ENCODE assay signal across 1 cellular context in the genomic region with DNA sequence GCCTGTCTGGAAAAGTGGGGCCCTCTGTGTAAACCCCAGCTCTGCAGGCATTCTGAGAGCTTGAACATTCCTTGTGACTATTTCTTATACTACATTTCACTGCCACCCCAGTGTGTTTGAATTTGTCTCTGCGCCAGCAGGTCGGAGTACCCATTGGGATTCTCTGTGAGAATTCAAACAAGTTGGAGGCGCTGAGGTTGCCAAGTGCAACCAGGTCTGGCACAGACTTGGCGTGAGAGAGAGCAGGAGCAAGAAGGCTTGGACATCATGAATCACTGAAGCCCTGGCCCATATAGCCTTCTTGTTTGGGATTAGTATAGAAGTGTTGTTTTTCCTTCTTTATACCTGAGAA.
TF ChIP-seq lines count a peak whose summit lies in the region.

No MANE protein-coding gene starts in this region.

TF ChIP-seq in GM23338, 12 proteins besides CTCF, POLR2A, EP300 and RAD21 (continued from another document):
- TF ChIP-seq, protein P1, sequence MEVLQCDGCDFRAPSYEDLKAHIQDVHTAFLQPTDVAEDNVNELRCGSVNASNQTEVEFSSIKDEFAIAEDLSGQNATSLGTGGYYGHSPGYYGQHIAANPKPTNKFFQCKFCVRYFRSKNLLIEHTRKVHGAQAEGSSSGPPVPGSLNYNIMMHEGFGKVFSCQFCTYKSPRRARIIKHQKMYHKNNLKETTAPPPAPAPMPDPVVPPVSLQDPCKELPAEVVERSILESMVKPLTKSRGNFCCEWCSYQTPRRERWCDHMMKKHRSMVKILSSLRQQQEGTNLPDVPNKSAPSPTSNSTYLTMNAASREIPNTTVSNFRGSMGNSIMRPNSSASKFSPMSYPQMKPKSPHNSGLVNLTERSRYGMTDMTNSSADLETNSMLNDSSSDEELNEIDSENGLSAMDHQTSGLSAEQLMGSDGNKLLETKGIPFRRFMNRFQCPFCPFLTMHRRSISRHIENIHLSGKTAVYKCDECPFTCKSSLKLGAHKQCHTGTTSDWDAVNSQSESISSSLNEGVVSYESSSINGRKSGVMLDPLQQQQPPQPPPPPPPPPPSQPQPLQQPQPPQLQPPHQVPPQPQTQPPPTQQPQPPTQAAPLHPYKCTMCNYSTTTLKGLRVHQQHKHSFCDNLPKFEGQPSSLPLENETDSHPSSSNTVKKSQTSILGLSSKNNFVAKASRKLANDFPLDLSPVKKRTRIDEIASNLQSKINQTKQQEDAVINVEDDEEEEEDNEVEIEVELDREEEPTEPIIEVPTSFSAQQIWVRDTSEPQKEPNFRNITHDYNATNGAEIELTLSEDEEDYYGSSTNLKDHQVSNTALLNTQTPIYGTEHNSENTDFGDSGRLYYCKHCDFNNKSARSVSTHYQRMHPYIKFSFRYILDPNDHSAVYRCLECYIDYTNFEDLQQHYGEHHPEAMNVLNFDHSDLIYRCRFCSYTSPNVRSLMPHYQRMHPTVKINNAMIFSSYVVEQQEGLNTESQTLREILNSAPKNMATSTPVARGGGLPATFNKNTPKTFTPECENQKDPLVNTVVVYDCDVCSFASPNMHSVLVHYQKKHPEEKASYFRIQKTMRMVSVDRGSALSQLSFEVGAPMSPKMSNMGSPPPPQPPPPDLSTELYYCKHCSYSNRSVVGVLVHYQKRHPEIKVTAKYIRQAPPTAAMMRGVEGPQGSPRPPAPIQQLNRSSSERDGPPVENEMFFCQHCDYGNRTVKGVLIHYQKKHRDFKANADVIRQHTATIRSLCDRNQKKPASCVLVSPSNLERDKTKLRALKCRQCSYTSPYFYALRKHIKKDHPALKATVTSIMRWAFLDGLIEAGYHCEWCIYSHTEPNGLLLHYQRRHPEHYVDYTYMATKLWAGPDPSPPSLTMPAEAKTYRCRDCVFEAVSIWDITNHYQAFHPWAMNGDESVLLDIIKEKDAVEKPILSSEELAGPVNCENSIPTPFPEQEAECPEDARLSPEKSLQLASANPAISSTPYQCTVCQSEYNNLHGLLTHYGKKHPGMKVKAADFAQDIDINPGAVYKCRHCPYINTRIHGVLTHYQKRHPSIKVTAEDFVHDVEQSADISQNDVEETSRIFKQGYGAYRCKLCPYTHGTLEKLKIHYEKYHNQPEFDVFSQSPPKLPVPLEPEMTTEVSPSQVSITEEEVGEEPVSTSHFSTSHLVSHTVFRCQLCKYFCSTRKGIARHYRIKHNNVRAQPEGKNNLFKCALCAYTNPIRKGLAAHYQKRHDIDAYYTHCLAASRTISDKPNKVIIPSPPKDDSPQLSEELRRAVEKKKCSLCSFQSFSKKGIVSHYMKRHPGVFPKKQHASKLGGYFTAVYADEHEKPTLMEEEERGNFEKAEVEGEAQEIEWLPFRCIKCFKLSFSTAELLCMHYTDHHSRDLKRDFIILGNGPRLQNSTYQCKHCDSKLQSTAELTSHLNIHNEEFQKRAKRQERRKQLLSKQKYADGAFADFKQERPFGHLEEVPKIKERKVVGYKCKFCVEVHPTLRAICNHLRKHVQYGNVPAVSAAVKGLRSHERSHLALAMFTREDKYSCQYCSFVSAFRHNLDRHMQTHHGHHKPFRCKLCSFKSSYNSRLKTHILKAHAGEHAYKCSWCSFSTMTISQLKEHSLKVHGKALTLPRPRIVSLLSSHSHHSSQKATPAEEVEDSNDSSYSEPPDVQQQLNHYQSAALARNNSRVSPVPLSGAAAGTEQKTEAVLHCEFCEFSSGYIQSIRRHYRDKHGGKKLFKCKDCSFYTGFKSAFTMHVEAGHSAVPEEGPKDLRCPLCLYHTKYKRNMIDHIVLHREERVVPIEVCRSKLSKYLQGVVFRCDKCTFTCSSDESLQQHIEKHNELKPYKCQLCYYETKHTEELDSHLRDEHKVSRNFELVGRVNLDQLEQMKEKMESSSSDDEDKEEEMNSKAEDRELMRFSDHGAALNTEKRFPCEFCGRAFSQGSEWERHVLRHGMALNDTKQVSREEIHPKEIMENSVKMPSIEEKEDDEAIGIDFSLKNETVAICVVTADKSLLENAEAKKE (CRISPR knock-in tag; IDR thresholded peaks at IDR 0.05), result no peak
- no peak for TF ChIP-seq JUNB (IDR thresholded peaks at IDR 0.05; ENCODE audit: unreplicated experiment)
- TF ChIP-seq EZH2phosphoT487 (IDR thresholded peaks at IDR 0.05; ENCODE audit: unreplicated experiment), result no peak
- no peak for TF ChIP-seq ZNF331 (CRISPR knock-in tag; IDR thresholded peaks at IDR 0.05; ENCODE audit: low read depth)
TF ChIP-seq in GM23338: peak in this region for 0.
